In genomic region chr10:89940076-89940475, GRCh38 we compare ENCODE assay signal across 27 cellular contexts.
"Had no signal": no experiment of that assay in that cellular context is flagged by ENCODE, and none has a peak within 500 bp of the region (broad histone marks: within the 10 kb centered on the region; RNA-seq: fewer than 3 reads in every experiment).

No MANE protein-coding gene starts in this region.

- H3K9me3 ChIP-seq: mucosa of descending colon, pancreas, prostate gland, thoracic aorta, tibial artery, upper lobe of right lung, uterus had no signal

- H3K36me3 ChIP-seq: left ventricle myocardium inferior, pancreas, prostate gland, suprapubic skin, thoracic aorta, tibial artery, upper lobe of right lung, uterus had no signal

- DNase-seq: hippocampal formation; immature natural killer cell; left ventricle myocardium inferior; midbrain; mucosa of descending colon; naive thymus-derived CD4-positive, alpha-beta T cell; pancreas; posterior cingulate gyrus; retina; right cardiac atrium; stimulated activated CD4-positive, alpha-beta T cell treated with anti-CD3 and anti-CD28 coated beads, Interleukin-12 subunit alpha, Interleukin-12 subunit beta, amount 100 ng/mL, for 4 hours; stimulated activated CD4-positive, alpha-beta T cell treated with anti-CD3 and anti-CD28 coated beads, Interleukin-15, amount 100 ng/mL, for 24 hours; stimulated activated CD4-positive, alpha-beta T cell treated with anti-CD3 and anti-CD28 coated beads, Interleukin-2, amount 100 ng/mL, for 24 hours; stimulated activated CD4-positive, alpha-beta T cell treated with anti-CD3 and anti-CD28 coated beads, Interleukin-4, amount 100 ng/mL, for 24 hours; stimulated activated naive CD4-positive, alpha-beta T cell; tibial artery; trophoblast cell; upper lobe of right lung; uterus had no signal

- H3K27ac ChIP-seq: left ventricle myocardium inferior, pancreas, prostate gland, skin epidermis, suprapubic skin, thoracic aorta, tibial artery, upper lobe of right lung, uterus had no signal

- ATAC-seq: mucosa of descending colon; naive thymus-derived CD4-positive, alpha-beta T cell; natural killer cell treated with Interleukin-12 subunit alpha and Interleukin-12 subunit beta and Interleukin-15 and Interleukin-18, amount 100 ng/mL, for 72 hours; pancreas; right cardiac atrium; sciatic nerve; stimulated activated effector memory CD8-positive, alpha-beta T cell treated with anti-CD3 and anti-CD28 coated beads, Interleukin-12 subunit alpha, Interleukin-12 subunit beta, amount 100 ng/mL, for 72 hours; upper lobe of right lung had no signal

- H3K27me3 ChIP-seq: pancreas, suprapubic skin, tibial artery, upper lobe of right lung, uterus had no signal

- H3K4me3 ChIP-seq: left ventricle myocardium inferior, lung, mucosa of descending colon, pancreas, prostate gland, skin epidermis, suprapubic skin, thoracic aorta, tibial artery, upper lobe of right lung, uterus had no signal

- H3K4me1 ChIP-seq: left ventricle myocardium inferior, pancreas, prostate gland, suprapubic skin, upper lobe of right lung, uterus had no signal
